In the genomic region with DNA sequence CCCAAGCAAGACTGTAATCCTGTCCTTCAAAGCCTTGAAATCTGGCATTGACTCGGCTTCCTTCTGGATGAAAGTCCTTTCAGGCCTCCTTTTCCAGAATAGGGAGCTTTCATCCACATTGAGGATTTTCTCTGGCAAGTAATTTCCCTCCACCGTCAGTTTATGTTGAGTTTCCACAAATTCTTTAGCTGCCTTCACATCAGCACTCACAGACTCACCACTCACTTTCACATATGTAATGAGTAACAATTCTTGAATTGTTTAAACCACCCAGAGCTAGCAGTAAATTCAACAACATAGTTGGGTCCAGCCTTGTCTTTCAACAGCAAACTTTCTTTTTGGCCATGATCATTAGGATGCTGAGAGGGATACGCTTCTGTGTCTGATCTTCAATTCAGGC, we compare ENCODE assay signal across 28 cellular contexts.
"Had no signal": no experiment of that assay in that cellular context is flagged by ENCODE, and none has a peak within 500 bp of the region (broad histone marks: within the 10 kb centered on the region; RNA-seq: fewer than 3 reads in every experiment).

No MANE protein-coding gene starts in this region.

- H2AFZ ChIP-seq: parathyroid adenoma had no signal

- DNase-seq: naive B cell; naive thymus-derived CD8-positive, alpha-beta T cell; nephron progenitor cell; occipital lobe; ovary; psoas muscle; right cardiac atrium; right lobe of liver; sigmoid colon; small intestine; stimulated activated CD4-positive, alpha-beta T cell treated with anti-CD3 and anti-CD28 coated beads, Interleukin-15, amount 100 ng/mL, for 24 hours; stimulated activated CD4-positive, alpha-beta T cell treated with anti-CD3 and anti-CD28 coated beads, Interleukin-2, amount 100 ng/mL, for 24 hours; stimulated activated CD4-positive, alpha-beta T cell treated with anti-CD3 and anti-CD28 coated beads, Interleukin-2, amount 100 ng/mL, for 48 hours; stimulated activated CD4-positive, alpha-beta T cell treated with anti-CD3 and anti-CD28 coated beads, Interleukin-4, amount 100 ng/mL, for 24 hours; stimulated activated naive B cell treated with anti-CD40 and anti-IgM and Interleukin-4, amounts not matched to agents 10 μg/mL and 1 μg/mL and 100 μg/mL, for 72 hours; stimulated activated naive CD4-positive, alpha-beta T cell treated with Interleukin-2 at 50 U/mL for 16 hours; stomach; testis; upper lobe of right lung had no signal

- H3K36me3 Mint-ChIP-seq: natural killer cell treated with Interleukin-12 subunit alpha and Interleukin-12 subunit beta and Interleukin-15 and Interleukin-18, amount 100 ng/mL, for 72 hours; stimulated activated effector memory CD8-positive, alpha-beta T cell treated with anti-CD3 and anti-CD28 coated beads, Interleukin-12 subunit alpha, Interleukin-12 subunit beta, amount 100 ng/mL, for 72 hours; stimulated activated naive B cell treated with anti-CD40 and anti-IgM and Interleukin-4, amounts not matched to agents 10 μg/mL and 1 μg/mL and 100 μg/mL, for 72 hours had no signal

- H3K27ac Mint-ChIP-seq: naive B cell; naive thymus-derived CD8-positive, alpha-beta T cell; natural killer cell treated with Interleukin-12 subunit alpha and Interleukin-12 subunit beta and Interleukin-15 and Interleukin-18, amount 100 ng/mL, for 72 hours; nephron progenitor cell; progenitor cell of endocrine pancreas; stimulated activated effector memory CD8-positive, alpha-beta T cell treated with anti-CD3 and anti-CD28 coated beads, Interleukin-12 subunit alpha, Interleukin-12 subunit beta, amount 100 ng/mL, for 72 hours; stimulated activated naive B cell treated with anti-CD40 and anti-IgM and Interleukin-4, amounts not matched to agents 10 μg/mL and 1 μg/mL and 100 μg/mL, for 72 hours; stimulated activated naive CD8-positive, alpha-beta T cell treated with anti-CD3 and anti-CD28 coated beads, Interleukin-15, Interleukin-2, amounts not matched to agents 100 ng/mL and 50 ng/mL, for 24 hours had no signal

- H3K9me3 ChIP-seq: ovary, psoas muscle, suprapubic skin, testis, vagina had no signal

- H3K27me3 ChIP-seq: ovary, right lobe of liver, sigmoid colon, stomach, suprapubic skin, testis, tibial nerve, upper lobe of right lung, vagina had no signal

- H3K79me2 ChIP-seq: parathyroid adenoma had no signal

- H3K4me3 Mint-ChIP-seq: naive B cell; naive thymus-derived CD8-positive, alpha-beta T cell; natural killer cell treated with Interleukin-12 subunit alpha and Interleukin-12 subunit beta and Interleukin-15 and Interleukin-18, amount 100 ng/mL, for 72 hours; nephron progenitor cell; neural crest cell; stimulated activated effector memory CD8-positive, alpha-beta T cell treated with anti-CD3 and anti-CD28 coated beads, Interleukin-12 subunit alpha, Interleukin-12 subunit beta, amount 100 ng/mL, for 72 hours; stimulated activated naive B cell treated with anti-CD40 and anti-IgM and Interleukin-4, amounts not matched to agents 10 μg/mL and 1 μg/mL and 100 μg/mL, for 72 hours; stimulated activated naive CD8-positive, alpha-beta T cell treated with anti-CD3 and anti-CD28 coated beads, Interleukin-15, Interleukin-2, amounts not matched to agents 100 ng/mL and 50 ng/mL, for 24 hours had no signal

- H3K4me1 Mint-ChIP-seq: stimulated activated effector memory CD8-positive, alpha-beta T cell treated with anti-CD3 and anti-CD28 coated beads, Interleukin-12 subunit alpha, Interleukin-12 subunit beta, amount 100 ng/mL, for 72 hours; stimulated activated naive B cell treated with anti-CD40 and anti-IgM and Interleukin-4, amounts not matched to agents 10 μg/mL and 1 μg/mL and 100 μg/mL, for 72 hours had no signal

- H3K4me3 ChIP-seq: ovary, psoas muscle, right lobe of liver, sigmoid colon, stomach, suprapubic skin, testis, tibial nerve, upper lobe of right lung, vagina had no signal

- ATAC-seq: naive thymus-derived CD8-positive, alpha-beta T cell; natural killer cell treated with Interleukin-12 subunit alpha and Interleukin-12 subunit beta and Interleukin-15 and Interleukin-18, amount 100 ng/mL, for 72 hours; psoas muscle; right cardiac atrium; right lobe of liver; stimulated activated effector memory CD8-positive, alpha-beta T cell treated with anti-CD3 and anti-CD28 coated beads, Interleukin-12 subunit alpha, Interleukin-12 subunit beta, amount 100 ng/mL, for 72 hours; stimulated activated naive B cell treated with anti-CD40 and anti-IgM and Interleukin-4, amounts not matched to agents 10 μg/mL and 1 μg/mL and 100 μg/mL, for 72 hours; upper lobe of right lung had no signal

- H3K4me1 ChIP-seq: parathyroid adenoma, psoas muscle, right lobe of liver, sigmoid colon, stomach, testis, vagina had no signal

- H3K27ac ChIP-seq: ovary, parathyroid adenoma, psoas muscle, right lobe of liver, sigmoid colon, stomach, suprapubic skin, testis, tibial nerve, upper lobe of right lung, vagina had no signal

- H3K36me3 ChIP-seq: ovary, right lobe of liver, sigmoid colon, stomach, suprapubic skin, tibial nerve, upper lobe of right lung, vagina had no signal

- H3K27me3 Mint-ChIP-seq: naive B cell; naive thymus-derived CD8-positive, alpha-beta T cell; natural killer cell treated with Interleukin-12 subunit alpha and Interleukin-12 subunit beta and Interleukin-15 and Interleukin-18, amount 100 ng/mL, for 72 hours; stimulated activated naive CD8-positive, alpha-beta T cell treated with anti-CD3 and anti-CD28 coated beads, Interleukin-15, Interleukin-2, amounts not matched to agents 100 ng/mL and 50 ng/mL, for 24 hours had no signal

- H3K9ac ChIP-seq: parathyroid adenoma had no signal

- H3K9me3 Mint-ChIP-seq: stimulated activated effector memory CD8-positive, alpha-beta T cell treated with anti-CD3 and anti-CD28 coated beads, Interleukin-12 subunit alpha, Interleukin-12 subunit beta, amount 100 ng/mL, for 72 hours had no signal
